ENCODE assay signal across 9 cellular contexts in genomic region chr3:194296448-194296831, GRCh38. TPM values are rescaled to one million over a fixed set of nuclear protein-coding genes. Genes with fewer than 3 reads are reported as not detected.
A peak's percentile ranks its signal among the peaks of the same experiment; 100 is the strongest.
DNase-seq lines count a peak whose midpoint lies in the region; ATAC-seq, FAIRE-seq and TF ChIP-seq lines count a peak whose summit lies in the region.
"Had no signal": no experiment of that assay in that cellular context is flagged by ENCODE, and none has a peak within 500 bp of the region (broad histone marks: within the 10 kb centered on the region; RNA-seq: fewer than 3 reads in every experiment).

No MANE protein-coding gene starts in this region.

- H3K79me2 ChIP-seq in HepG2 (ENCODE audit: insufficient read depth, low read length), result no peaks in the 10 kb centered on the region

- H3K4me3 Mint-ChIP-seq in CD4-positive, alpha-beta memory T cell, result no peak overlapping the region
- H3K4me3 Mint-ChIP-seq in T-helper 2 cell treated with Interferon-gamma antibody and Interleukin-4, amounts not matched to agents 5 μg/mL and 100 μg/mL, for 36 hours, result no peak overlapping the region

- peak; percentile 18 for ATAC-seq in HepG2
- no peak for ATAC-seq in GM19328 (IDR thresholded peaks at IDR 0.05; ENCODE audit: unreplicated experiment)

- no peak for TF ChIP-seq EP300 in HepG2 (IDR thresholded peaks at IDR 0.05; ENCODE audit: low read depth in 2 of 2, low read length in 2 of 2)
- TF ChIP-seq EP300 in HepG2 (CRISPR knock-in tag; IDR thresholded peaks at IDR 0.05; ENCODE audit: borderline replicate concordance), result no peak
- peak in 1 of 2 donors; percentile 56 for TF ChIP-seq EP300 in tibial nerve (IDR thresholded peaks at IDR 0.05)

- intact Hi-C loops in HepG2 (cut with micrococcal nuclease; ENCODE audit: unreplicated experiment), result no loop called here
- intact Hi-C loops in CD4-positive, alpha-beta memory T cell (cut with micrococcal nuclease), result no loop called here

- H3K4me3 ChIP-seq in HUES6 (ENCODE audit: low read depth, low read length), result peak overlapping the region; percentile 50
- peak overlapping the region; percentile 49 to 74 (median 55) for H3K4me3 ChIP-seq in HepG2 (replicated peaks in 1 of 3; ENCODE audit: insufficient read depth in 1 of 3, low read depth in 2 of 3, low read length in 3 of 3)
- H3K4me3 ChIP-seq in tibial nerve, result peak overlapping the region in 2 of 4 donors; percentile 34 to 47
- no peak overlapping the region for H3K4me3 ChIP-seq in CD4-positive, alpha-beta memory T cell (ENCODE audit: low read length in 2 of 2)

- FAIRE-seq in HepG2 (lab: Jason Lieb, UNC), result no peak

- H3K27ac Mint-ChIP-seq in CD4-positive, alpha-beta memory T cell, result no peak overlapping the region
- H3K27ac Mint-ChIP-seq in T-helper 2 cell treated with Interferon-gamma antibody and Interleukin-4, amounts not matched to agents 5 μg/mL and 100 μg/mL, for 36 hours, result no peak overlapping the region

- peaks cover 43% of the 10 kb centered on the region for H3K4me1 ChIP-seq in HUES6 (ENCODE audit: control insufficient read depth, insufficient read depth, low read length)
- H3K4me1 ChIP-seq in HepG2 (ENCODE audit: insufficient read depth, low read length), result peaks cover 30% of the 10 kb centered on the region
- H3K4me1 ChIP-seq in tibial nerve, result peaks cover 0 to 30% (median 6%) of the 10 kb centered on the region in 4 donors
- peaks cover 11% of the 10 kb centered on the region for H3K4me1 ChIP-seq in CD4-positive, alpha-beta memory T cell (ENCODE audit: insufficient read depth, low read length)

- H3K9me3 Mint-ChIP-seq in CD4-positive, alpha-beta memory T cell, result peaks cover 0 to 3% (median 0%) of the 10 kb centered on the region in 8 donors
- H3K9me3 Mint-ChIP-seq in T-helper 2 cell treated with Interferon-gamma antibody and Interleukin-4, amounts not matched to agents 5 μg/mL and 100 μg/mL, for 36 hours, result peaks cover 4% of the 10 kb centered on the region

- no peaks in the 10 kb centered on the region for H3K36me3 Mint-ChIP-seq in CD4-positive, alpha-beta memory T cell
- peaks cover 22% of the 10 kb centered on the region for H3K36me3 Mint-ChIP-seq in T-helper 2 cell treated with Interferon-gamma antibody and Interleukin-4, amounts not matched to agents 5 μg/mL and 100 μg/mL, for 36 hours (ENCODE audit: low read depth)

- BruUV-seq in HepG2 (replicated peaks; lab: Mats Ljungman, UMichigan), result TSS peak; percentile 76

- no peaks in the 10 kb centered on the region for H3K36me3 ChIP-seq in HUES6 (ENCODE audit: control insufficient read depth, insufficient read depth, low read length)
- H3K36me3 ChIP-seq in HepG2 (replicated peaks in 1 of 2; ENCODE audit: control insufficient read depth in 1 of 2, insufficient read depth in 2 of 2, low read length in 2 of 2), result no peaks in the 10 kb centered on the region
- H3K36me3 ChIP-seq in tibial nerve, result no peaks in the 10 kb centered on the region
- H3K36me3 ChIP-seq in CD4-positive, alpha-beta memory T cell (ENCODE audit: insufficient read depth, low read length), result no peaks in the 10 kb centered on the region

- TF ChIP-seq CTCF in HepG2 (CRISPR knock-in tag; IDR thresholded peaks at IDR 0.05) (no peak), tibial nerve (IDR thresholded peaks at IDR 0.05) (no peak)

- peaks cover 0 to 10% of the 10 kb centered on the region in 2 donors for H3K27me3 Mint-ChIP-seq in CD4-positive, alpha-beta memory T cell
- peaks cover 27% of the 10 kb centered on the region for H3K27me3 Mint-ChIP-seq in T-helper 2 cell treated with Interferon-gamma antibody and Interleukin-4, amounts not matched to agents 5 μg/mL and 100 μg/mL, for 36 hours (ENCODE audit: low read depth)

- CTCF ChIA-PET in HepG2 (lab: Yijun Ruan, JAX; ENCODE audit: low intra/inter-chr PET ratio, low total read pairs), result no interaction called here
- CTCF ChIA-PET in CD4-positive, alpha-beta memory T cell (lab: Charles Lee; ENCODE audit: partially characterized antibody), result interaction anchor here (1.6 kb wide), 1 partner anchor 19 kb away, joined by 6 read pairs; no protein-coding TSS in a partner anchor

- H3K9me3 ChIP-seq in HUES6 (ENCODE audit: control insufficient read depth, insufficient read depth, low read depth, low read length) (no peaks in the 10 kb centered on the region), HepG2 (ENCODE audit: low read length) (no peaks in the 10 kb centered on the region), tibial nerve (no peaks in the 10 kb centered on the region)
- H3K9me3 ChIP-seq in CD4-positive, alpha-beta memory T cell (ENCODE audit: control insufficient read depth in 1 of 2, low read length in 2 of 2), result no peaks in the 10 kb centered on the region

- H3K27me3 ChIP-seq in HUES6 (ENCODE audit: control insufficient read depth, insufficient read depth, low read length) (peaks cover 3% of the 10 kb centered on the region; the same call in 1 of the 2 replicates), HepG2 (ENCODE audit: control insufficient read depth in 1 of 2, insufficient read depth in 2 of 2, low read length in 2 of 2) (0 out of 5 replicates have a peak, but pooled peaks cover 0 to 7% of the 10 kb centered on the region in 2 experiments), tibial nerve (no peaks in the 10 kb centered on the region)
- H3K27me3 ChIP-seq in CD4-positive, alpha-beta memory T cell (ENCODE audit: insufficient read depth, low read length), result no peaks in the 10 kb centered on the region

- H3K27ac ChIP-seq in HUES6 (ENCODE audit: low read depth, low read length) (peak overlapping the region; percentile 99), HepG2 (ENCODE audit: extremely low read length, insufficient read depth, low read length) (no peak overlapping the region), tibial nerve (peak overlapping the region in 3 of 4 donors; percentile 21 to 75 (median 60))
- H3K27ac ChIP-seq in CD4-positive, alpha-beta memory T cell (ENCODE audit: low read depth, low read length), result no peak overlapping the region

- in situ Hi-C loops in HepG2 (cut with HindIII; ENCODE audit: extremely low pct_ligation_motif_present, low pct_unique_long_range_greater_than_20kb), result no loop called here

- no peaks in the 10 kb centered on the region for H4K20me1 ChIP-seq in HepG2 (ENCODE audit: insufficient read depth, low read length)

- H3K4me1 Mint-ChIP-seq in CD4-positive, alpha-beta memory T cell, result peaks cover 4 to 10% (median 7%) of the 10 kb centered on the region in 4 donors
- H3K4me1 Mint-ChIP-seq in T-helper 2 cell treated with Interferon-gamma antibody and Interleukin-4, amounts not matched to agents 5 μg/mL and 100 μg/mL, for 36 hours (ENCODE audit: low read depth), result peaks cover 20% of the 10 kb centered on the region

- no peak overlapping the region for H2AFZ ChIP-seq in HepG2 (ENCODE audit: low read length)

- 3% methylated on average over 13 of the region's 13 CpGs for WGBS in HepG2 (ENCODE audit: low lambda C conversion rate)
- WGBS in tibial nerve, 2 donors, result 4 to 10% methylated on average over 13 of the region's 13 CpGs

- peak overlapping the region; percentile 91 for H3K4me2 ChIP-seq in HepG2 (ENCODE audit: low read depth, low read length)

- TF ChIP-seq RAD21 in HepG2 (CRISPR knock-in tag; IDR thresholded peaks at IDR 0.05), result no peak

- H3K9ac ChIP-seq in HUES6 (ENCODE audit: low read length) (peak overlapping the region; percentile 91), HepG2 (ENCODE audit: insufficient read depth, low read depth, low read length) (peak overlapping the region; percentile 29; the same call in 1 of the 2 replicates)

- peak; percentile 38 for DNase-seq in dedifferentiated amniotic fluid mesenchymal stem cell (ENCODE audit: extremely low spot score)
- peak; percentile 42 for DNase-seq in HepG2 (ENCODE audit: low spot score)
- no peak for DNase-seq in tibial nerve (ENCODE audit: low spot score in 2 of 2)
- DNase-seq in Ammon's horn (ENCODE audit: low spot score), result no peak
- DNase-seq in CD4-positive, alpha-beta memory T cell, result no peak
- no peak for DNase-seq in T-helper 2 cell treated with Interferon-gamma antibody and Interleukin-4, amounts not matched to agents 5 μg/mL and 100 μg/mL, for 36 hours (ENCODE audit: low spot score)
- DNase-seq: NCI-H510A had no signal

- TF ChIP-seq POLR2A in HepG2 (IDR thresholded peaks at IDR 0.05; ENCODE audit: insufficient read depth in 1 of 2, low read depth in 2 of 2, low read length in 2 of 2), result no peak
- no peak for TF ChIP-seq POLR2A in tibial nerve (IDR thresholded peaks at IDR 0.05)

- POLR2A ChIA-PET in HepG2 (lab: Yijun Ruan, JAX), result interaction anchor here (1.4 kb wide), 1 partner anchor 155 kb away, joined by 4 read pairs; no protein-coding TSS in a partner anchor
- POLR2A ChIA-PET in CD4-positive, alpha-beta memory T cell (lab: Charles Lee; ENCODE audit: partially characterized antibody), result interaction anchor here (0.6 kb wide), 1 partner anchor 160 kb away, joined by 3 read pairs; the partner anchor contains the start of gene HES1

TF ChIP-seq in HepG2, 621 proteins besides CTCF, POLR2A, EP300 and RAD21 (continues in another document):
- no peak for TF ChIP-seq POLR2AphosphoS2 (IDR thresholded peaks at IDR 0.05; ENCODE audit: low read depth, low read length)
- no peak for TF ChIP-seq BCL6 (CRISPR knock-in tag; IDR thresholded peaks at IDR 0.05)

RNA-seq across cellular contexts. Expression of gene CPN2, which starts 54.7 kb away (rescaled TPM):
- total RNA-seq in HepG2 (2016; rRNA removed; fragmentation: Illumina TruSeq; extraction: Trizol), result 16.3 and 27.7 TPM in 2 replicates
- 4.8 and 4.9 TPM in 2 replicates for total RNA-seq in HepG2 (2016; cell fraction: cytosol; rRNA removed; fragmentation: Illumina TruSeq; extraction: Trizol; ENCODE audit: low read depth)
- total RNA-seq in HepG2 (2016; cell fraction: insoluble cytoplasmic fraction; rRNA removed; fragmentation: Illumina TruSeq; extraction: Trizol), result 11.8 and 26.8 TPM in 2 replicates
- total RNA-seq in HepG2 (2016; cell fraction: membrane; rRNA removed; fragmentation: Illumina TruSeq; extraction: Trizol), result 14.4 and 15.6 TPM in 2 replicates
- 34.1 and 42.6 TPM in 2 replicates for total RNA-seq in HepG2 (2016; cell fraction: nucleus; rRNA removed; fragmentation: Illumina TruSeq; extraction: Trizol)
- 26.7 and 29.3 TPM in 2 replicates for polyA plus RNA-seq in HepG2 (2011; rRNA removed)
- polyA plus RNA-seq in HepG2 (2011; cell fraction: cytosol; rRNA removed), result 12.6 and 16.6 TPM in 2 replicates
- polyA plus RNA-seq in HepG2 (2011; cell fraction: nucleus; rRNA removed), result 18.2 and 18.5 TPM in 2 replicates
- polyA plus RNA-seq in HepG2 (2012), result 19.0 and 20.2 TPM in 2 replicates
- 8.8 and 9.3 TPM in 2 replicates for polyA plus RNA-seq in HepG2 (2016; cell fraction: cytosol; fragmentation: Illumina TruSeq; extraction: Trizol; ENCODE audit: low read depth)
- polyA plus RNA-seq in HepG2 (2016; cell fraction: insoluble cytoplasmic fraction; fragmentation: Illumina TruSeq; extraction: Trizol; ENCODE audit: low read depth), result 27.5 and 38.0 TPM in 2 replicates
- polyA plus RNA-seq in HepG2 (2016; cell fraction: membrane; fragmentation: Illumina TruSeq; extraction: Trizol; ENCODE audit: low read depth), result 18.2 and 23.6 TPM in 2 replicates
- polyA plus RNA-seq in HepG2 (2016; cell fraction: nucleus; fragmentation: Illumina TruSeq; extraction: Trizol; ENCODE audit: insufficient read depth, low read depth), result 100 and 101 TPM in 2 replicates
- polyA minus RNA-seq in HepG2 (2011; rRNA and poly(A)+ RNA removed; ENCODE audit: low replicate concordance), result 66.5 TPM in 1 of 2 replicates, not detected in the other
- 19.2 and 22.2 TPM in 2 replicates for polyA minus RNA-seq in HepG2 (2011; cell fraction: cytosol; rRNA and poly(A)+ RNA removed)
- polyA minus RNA-seq in HepG2 (2011; cell fraction: nucleus; rRNA and poly(A)+ RNA removed), result 6.3 and 7.8 TPM in 2 replicates
- not detected for total RNA-seq in tibial nerve
- total RNA-seq in CD4-positive, alpha-beta memory T cell, result not detected
- polyA plus RNA-seq in CD4-positive, alpha-beta memory T cell, result not detected

Comparison
In these comparisons a context has a peak if more than half of its experiments do, and no peak if none do; other contexts are left out.
1. H3K27ac ChIP-seq: peak in HUES6 (single experiment) and tibial nerve (3 of 4); none in HepG2 (single experiment) and CD4-positive, alpha-beta memory T cell (single experiment).
2. H3K4me3 ChIP-seq: peak in HUES6 (single experiment) and HepG2 (3 of 3); none in CD4-positive, alpha-beta memory T cell (0 of 2).
3. DNase-seq: peak in dedifferentiated amniotic fluid mesenchymal stem cell (single experiment) and HepG2 (single experiment); none in tibial nerve (0 of 2), Ammon's horn (single experiment), CD4-positive, alpha-beta memory T cell (0 of 5) and T-helper 2 cell treated with Interferon-gamma antibody and Interleukin-4, amounts not matched to agents 5 μg/mL and 100 μg/mL, for 36 hours (single experiment).
4. RNA of gene CPN2, which starts 54.7 kb away (total RNA-seq): 4.8 to 42.6 TPM in HepG2; not detected in tibial nerve and not detected in CD4-positive, alpha-beta memory T cell; every median in the first group is over 4 times any median in the second.